Comparison of ENCODE assay signal across 9 cellular contexts in genomic region chr9:131263033-131263343, GRCh38. TPM values are rescaled to one million over a fixed set of nuclear protein-coding genes. Genes with fewer than 3 reads are reported as not detected.
DNase-seq lines count a peak whose midpoint lies in the region; ATAC-seq and TF ChIP-seq lines count a peak whose summit lies in the region.
"Not testable (repeated sequence)": the region's sequence is repeated elsewhere in the genome, so short reads cannot be mapped to it uniquely, and the experiment has no call there.
"Had no signal": no experiment of that assay in that cellular context is flagged by ENCODE, and none has a peak within 500 bp of the region (broad histone marks: within the 10 kb centered on the region; RNA-seq: fewer than 3 reads in every experiment).

No MANE protein-coding gene starts in this region.

- not testable (repeated sequence) for H3K4me3 ChIP-seq in CD8-positive, alpha-beta T cell (ENCODE audit: low read depth, low read length); OCI-LY1 (ENCODE audit: low read depth, low read length, poor library complexity, severe bottlenecking); left ventricle myocardium inferior

- not testable (repeated sequence) for H3K27me3 ChIP-seq in CD8-positive, alpha-beta T cell (ENCODE audit: insufficient read depth, low read length); OCI-LY1 (ENCODE audit: insufficient read depth, low read length); left ventricle myocardium inferior (ENCODE audit: low read depth)

- CTCF ChIA-PET in CD8-positive, alpha-beta T cell (lab: Charles Lee): interaction anchor here (1.1 kb wide), 1 partner anchor 84 kb away, joined by 3 read pairs; no protein-coding TSS in a partner anchor
- CTCF ChIA-PET in activated CD4-positive, alpha-beta T cell treated with anti-CD3 and anti-CD28 coated beads for 36 hours (lab: Charles Lee): interaction anchor here (0.9 kb wide), 1 partner anchor 11 kb away, joined by 4 read pairs; no protein-coding TSS in a partner anchor

- H3K27ac Mint-ChIP-seq in CD8-positive, alpha-beta T cell: peak overlapping the region; percentile 86
- H3K27ac Mint-ChIP-seq in activated CD4-positive, alpha-beta T cell treated with anti-CD3 and anti-CD28 coated beads for 36 hours: peak overlapping the region; percentile 81
- H3K27ac Mint-ChIP-seq in activated T-cell treated with anti-CD3 and anti-CD28 coated beads, Interleukin-2, amount 50 U/mL, for 72 hours: peak overlapping the region; percentile 23
- peak overlapping the region; percentile 71 for H3K27ac Mint-ChIP-seq in activated naive CD8-positive, alpha-beta T cell treated with anti-CD3 and anti-CD28 coated beads for 36 hours
- H3K27ac Mint-ChIP-seq in natural killer cell: peak overlapping the region; percentile 91 to 95
- H3K27ac Mint-ChIP-seq in stimulated activated naive CD8-positive, alpha-beta T cell treated with anti-CD3 and anti-CD28 coated beads, Interleukin-15, Interleukin-2, amounts not matched to agents 100 ng/mL and 50 ng/mL, for 24 hours: peak overlapping the region; percentile 86

- POLR2A ChIA-PET in CD8-positive, alpha-beta T cell (lab: Charles Lee): interaction anchor here (2.1 to 19.9 kb wide), 3 partner anchors 7 to 25 kb away, joined by 9 to 490 read pairs (median 10); no protein-coding TSS in a partner anchor
- POLR2A ChIA-PET in activated CD4-positive, alpha-beta T cell treated with anti-CD3 and anti-CD28 coated beads for 36 hours (lab: Charles Lee): interaction anchor here (0.5 kb wide), 1 partner anchor 9 kb away, joined by 3 read pairs; no protein-coding TSS in a partner anchor

- H3F3A ChIP-seq in OCI-LY1 (ENCODE audit: insufficient read depth, low read length): not testable (repeated sequence)

- H3K4me2 ChIP-seq in OCI-LY1 (ENCODE audit: low read length): not testable (repeated sequence)

- not testable (repeated sequence) for H3K9me3 ChIP-seq in CD8-positive, alpha-beta T cell (ENCODE audit: low read length); OCI-LY1 (ENCODE audit: low read length); left ventricle myocardium inferior (replicated peaks)

- not testable (repeated sequence) for H3K9me3 Mint-ChIP-seq in CD8-positive, alpha-beta T cell; activated CD4-positive, alpha-beta T cell treated with anti-CD3 and anti-CD28 coated beads for 36 hours (ENCODE audit: low read depth); activated T-cell treated with anti-CD3 and anti-CD28 coated beads, Interleukin-2, amount 50 U/mL, for 72 hours; activated naive CD8-positive, alpha-beta T cell treated with anti-CD3 and anti-CD28 coated beads for 36 hours; natural killer cell; stimulated activated naive CD8-positive, alpha-beta T cell treated with anti-CD3 and anti-CD28 coated beads, Interleukin-15, Interleukin-2, amounts not matched to agents 100 ng/mL and 50 ng/mL, for 24 hours

- H3K79me2 ChIP-seq in OCI-LY1 (ENCODE audit: insufficient read depth, low read length): not testable (repeated sequence)

- H3K27ac ChIP-seq in CD8-positive, alpha-beta T cell (ENCODE audit: low read depth, low read length): not testable (repeated sequence)
- H3K27ac ChIP-seq in OCI-LY1 (ENCODE audit: low read depth, low read length, poor library complexity, severe bottlenecking) (peak overlapping the region; percentile 4), left ventricle myocardium inferior (replicated peaks) (peak overlapping the region; percentile 36)

- H3K4me1 ChIP-seq in CD8-positive, alpha-beta T cell (ENCODE audit: insufficient read depth, low read length): peaks cover 91% of the 10 kb centered on the region
- H3K4me1 ChIP-seq in OCI-LY1 (ENCODE audit: insufficient read depth, low read length, severe bottlenecking) (peaks cover 20% of the 10 kb centered on the region), left ventricle myocardium inferior (peaks cover 91% of the 10 kb centered on the region)

- not testable (repeated sequence) for H4K20me1 ChIP-seq in OCI-LY1 (ENCODE audit: insufficient read depth, low read length)

- not testable (repeated sequence) for TF ChIP-seq CTCF in CD8-positive, alpha-beta T cell (IDR thresholded peaks at IDR 0.05); OCI-LY1 (IDR thresholded peaks at IDR 0.05; ENCODE audit: low read length); left ventricle myocardium inferior (IDR thresholded peaks at IDR 0.05; ENCODE audit: borderline replicate concordance); natural killer cell (IDR thresholded peaks at IDR 0.05)

- H3K36me3 ChIP-seq in CD8-positive, alpha-beta T cell (ENCODE audit: insufficient read depth, low read length): peaks cover 29% of the 10 kb centered on the region
- not testable (repeated sequence) for H3K36me3 ChIP-seq in OCI-LY1 (ENCODE audit: insufficient read depth, low read length)
- H3K36me3 ChIP-seq in left ventricle myocardium inferior: peaks cover 44% of the 10 kb centered on the region

- H2AFZ ChIP-seq in OCI-LY1 (ENCODE audit: low read length): not testable (repeated sequence)

- peaks cover 76% of the 10 kb centered on the region for H3K4me1 Mint-ChIP-seq in CD8-positive, alpha-beta T cell (ENCODE audit: low read depth)
- peaks cover 66% of the 10 kb centered on the region for H3K4me1 Mint-ChIP-seq in activated CD4-positive, alpha-beta T cell treated with anti-CD3 and anti-CD28 coated beads for 36 hours
- peaks cover 77% of the 10 kb centered on the region for H3K4me1 Mint-ChIP-seq in activated T-cell treated with anti-CD3 and anti-CD28 coated beads, Interleukin-2, amount 50 U/mL, for 72 hours (ENCODE audit: low read depth)
- H3K4me1 Mint-ChIP-seq in activated naive CD8-positive, alpha-beta T cell treated with anti-CD3 and anti-CD28 coated beads for 36 hours: peaks cover 73% of the 10 kb centered on the region
- peaks cover 44 to 54% of the 10 kb centered on the region in 2 donors for H3K4me1 Mint-ChIP-seq in natural killer cell
- H3K4me1 Mint-ChIP-seq in stimulated activated naive CD8-positive, alpha-beta T cell treated with anti-CD3 and anti-CD28 coated beads, Interleukin-15, Interleukin-2, amounts not matched to agents 100 ng/mL and 50 ng/mL, for 24 hours (ENCODE audit: low read depth): peaks cover 69% of the 10 kb centered on the region

- not testable (repeated sequence) for H3K27me3 Mint-ChIP-seq in CD8-positive, alpha-beta T cell (ENCODE audit: low read depth); activated CD4-positive, alpha-beta T cell treated with anti-CD3 and anti-CD28 coated beads for 36 hours; activated T-cell treated with anti-CD3 and anti-CD28 coated beads, Interleukin-2, amount 50 U/mL, for 72 hours (ENCODE audit: low read depth); activated naive CD8-positive, alpha-beta T cell treated with anti-CD3 and anti-CD28 coated beads for 36 hours; natural killer cell (ENCODE audit: low read depth in 2 of 2); stimulated activated naive CD8-positive, alpha-beta T cell treated with anti-CD3 and anti-CD28 coated beads, Interleukin-15, Interleukin-2, amounts not matched to agents 100 ng/mL and 50 ng/mL, for 24 hours

- H3K9ac ChIP-seq in OCI-LY1 (ENCODE audit: low read length): not testable (repeated sequence)

- intact Hi-C loops in CD8-positive, alpha-beta T cell (cut with DNase I, micrococcal nuclease); left ventricle myocardium inferior (cut with micrococcal nuclease); natural killer cell (cut with micrococcal nuclease): not testable (repeated sequence)
- intact Hi-C loops in activated CD4-positive, alpha-beta T cell treated with anti-CD3 and anti-CD28 coated beads for 36 hours (cut with DNase I, micrococcal nuclease): loop anchor here in 1 of 2 experiments (10.0 kb wide), 1 partner anchor 1872 kb away; no protein-coding TSS in a partner anchor

- not testable (repeated sequence) for H3K9me2 ChIP-seq in OCI-LY1 (ENCODE audit: low read depth, low read length)

- H3K4me3 Mint-ChIP-seq in CD8-positive, alpha-beta T cell: peak overlapping the region; percentile 68
- peak overlapping the region; percentile 15 for H3K4me3 Mint-ChIP-seq in activated CD4-positive, alpha-beta T cell treated with anti-CD3 and anti-CD28 coated beads for 36 hours
- H3K4me3 Mint-ChIP-seq in activated T-cell treated with anti-CD3 and anti-CD28 coated beads, Interleukin-2, amount 50 U/mL, for 72 hours: peak overlapping the region; percentile 14 to 58
- H3K4me3 Mint-ChIP-seq in activated naive CD8-positive, alpha-beta T cell treated with anti-CD3 and anti-CD28 coated beads for 36 hours: peak overlapping the region; percentile 26
- H3K4me3 Mint-ChIP-seq in natural killer cell: peak overlapping the region; percentile 28
- H3K4me3 Mint-ChIP-seq in stimulated activated naive CD8-positive, alpha-beta T cell treated with anti-CD3 and anti-CD28 coated beads, Interleukin-15, Interleukin-2, amounts not matched to agents 100 ng/mL and 50 ng/mL, for 24 hours: peak overlapping the region; percentile 56

- DNase-seq in CD8-positive, alpha-beta T cell; activated CD4-positive, alpha-beta T cell treated with anti-CD3 and anti-CD28 coated beads for 36 hours; activated T-cell treated with anti-CD3 and anti-CD28 coated beads, Interleukin-2, amount 50 U/mL, for 72 hours; activated naive CD8-positive, alpha-beta T cell treated with anti-CD3 and anti-CD28 coated beads for 36 hours; left ventricle myocardium inferior; natural killer cell: not testable (repeated sequence)

- H3K36me3 Mint-ChIP-seq in CD8-positive, alpha-beta T cell: peaks cover 66% of the 10 kb centered on the region
- peaks cover 47% of the 10 kb centered on the region for H3K36me3 Mint-ChIP-seq in activated CD4-positive, alpha-beta T cell treated with anti-CD3 and anti-CD28 coated beads for 36 hours (ENCODE audit: low read depth)
- H3K36me3 Mint-ChIP-seq in activated T-cell treated with anti-CD3 and anti-CD28 coated beads, Interleukin-2, amount 50 U/mL, for 72 hours (ENCODE audit: insufficient read depth in 2 of 2): peaks cover 6 to 19% of the 10 kb centered on the region in 2 donors
- H3K36me3 Mint-ChIP-seq in activated naive CD8-positive, alpha-beta T cell treated with anti-CD3 and anti-CD28 coated beads for 36 hours: peaks cover 40% of the 10 kb centered on the region
- not testable (repeated sequence) for H3K36me3 Mint-ChIP-seq in natural killer cell
- peaks cover 40% of the 10 kb centered on the region for H3K36me3 Mint-ChIP-seq in stimulated activated naive CD8-positive, alpha-beta T cell treated with anti-CD3 and anti-CD28 coated beads, Interleukin-15, Interleukin-2, amounts not matched to agents 100 ng/mL and 50 ng/mL, for 24 hours (ENCODE audit: low read depth)

- not testable (repeated sequence) for ATAC-seq in CD8-positive, alpha-beta T cell; activated CD4-positive, alpha-beta T cell treated with anti-CD3 and anti-CD28 coated beads for 36 hours; activated T-cell treated with anti-CD3 and anti-CD28 coated beads, Interleukin-2, amount 50 U/mL, for 72 hours (replicated peaks in 1 of 2); natural killer cell

RNA-seq across cellular contexts. Expression of gene FAM78A, which starts 13.3 kb away (rescaled TPM):
- 10 to 100 TPM; 44.0 to 44.2 TPM for total RNA-seq in CD8-positive, alpha-beta T cell
- total RNA-seq in activated CD4-positive, alpha-beta T cell treated with anti-CD3 and anti-CD28 coated beads for 36 hours: 10 to 100 TPM; 36.6 to 52.3 TPM
- 10 to 100 TPM; 38.0 to 42.3 TPM for total RNA-seq in activated T-cell treated with anti-CD3 and anti-CD28 coated beads, Interleukin-2, amount 50 U/mL, for 72 hours
- 10 to 100 TPM; 36.1 to 37.4 TPM for total RNA-seq in activated naive CD8-positive, alpha-beta T cell treated with anti-CD3 and anti-CD28 coated beads for 36 hours
- 47.3 TPM for total RNA-seq in left ventricle myocardium inferior
- total RNA-seq in natural killer cell: 10 to 100 TPM; 57.6 to 91.7 (median 88.3) TPM

RNA-seq across cellular contexts. Expression of gene PLPP7, which starts 26.5 kb away (rescaled TPM):
- total RNA-seq in CD8-positive, alpha-beta T cell: not detected
- under 1 TPM; 0.14 to 0.30 TPM for total RNA-seq in activated CD4-positive, alpha-beta T cell treated with anti-CD3 and anti-CD28 coated beads for 36 hours
- total RNA-seq in activated T-cell treated with anti-CD3 and anti-CD28 coated beads, Interleukin-2, amount 50 U/mL, for 72 hours: under 1 TPM; 0.23 to 0.31 TPM
- total RNA-seq in activated naive CD8-positive, alpha-beta T cell treated with anti-CD3 and anti-CD28 coated beads for 36 hours: under 1 TPM; 0.35 to 0.42 TPM
- total RNA-seq in left ventricle myocardium inferior (120 TPM), natural killer cell (under 1 TPM; 0.28 to 0.59 (median 0.34) TPM)
- total RNA-seq: HT-29 had no signal

Comparison
In these comparisons a context has a peak if more than half of its experiments do, and no peak if none do; other contexts are left out.
1. H3K27ac Mint-ChIP-seq: peak in every context shown above with its lines; median percentile 93 in natural killer cell; 86 in CD8-positive, alpha-beta T cell; 86 in stimulated activated naive CD8-positive, alpha-beta T cell treated with anti-CD3 and anti-CD28 coated beads, Interleukin-15, Interleukin-2, amounts not matched to agents 100 ng/mL and 50 ng/mL, for 24 hours; 81 in activated CD4-positive, alpha-beta T cell treated with anti-CD3 and anti-CD28 coated beads for 36 hours; 71 in activated naive CD8-positive, alpha-beta T cell treated with anti-CD3 and anti-CD28 coated beads for 36 hours; 23 in activated T-cell treated with anti-CD3 and anti-CD28 coated beads, Interleukin-2, amount 50 U/mL, for 72 hours.
2. H3K4me3 Mint-ChIP-seq: peak in every context shown above with its lines; median percentile 68 in CD8-positive, alpha-beta T cell; 56 in stimulated activated naive CD8-positive, alpha-beta T cell treated with anti-CD3 and anti-CD28 coated beads, Interleukin-15, Interleukin-2, amounts not matched to agents 100 ng/mL and 50 ng/mL, for 24 hours; 36 in activated T-cell treated with anti-CD3 and anti-CD28 coated beads, Interleukin-2, amount 50 U/mL, for 72 hours; 28 in natural killer cell; 26 in activated naive CD8-positive, alpha-beta T cell treated with anti-CD3 and anti-CD28 coated beads for 36 hours; 15 in activated CD4-positive, alpha-beta T cell treated with anti-CD3 and anti-CD28 coated beads for 36 hours.
3. RNA of gene PLPP7, which starts 26.5 kb away (total RNA-seq): 120 TPM in left ventricle myocardium inferior (single experiment); 0.35 to 0.42 TPM in activated naive CD8-positive, alpha-beta T cell treated with anti-CD3 and anti-CD28 coated beads for 36 hours, 0.28 to 0.59 TPM in natural killer cell, 0.23 to 0.31 TPM in activated T-cell treated with anti-CD3 and anti-CD28 coated beads, Interleukin-2, amount 50 U/mL, for 72 hours, 0.14 to 0.30 TPM in activated CD4-positive, alpha-beta T cell treated with anti-CD3 and anti-CD28 coated beads for 36 hours and not detected in CD8-positive, alpha-beta T cell; every median in the first group is over 10 times any median in the second.